In genomic region chr21:39022901-39023693, GRCh38 we compare ENCODE assay signal across 11 cellular contexts.
A peak's percentile ranks its signal among the peaks of the same experiment; 100 is the strongest.
DNase-seq lines count a peak whose midpoint lies in the region; ATAC-seq and TF ChIP-seq lines count a peak whose summit lies in the region.
"Had no signal": no experiment of that assay in that cellular context is flagged by ENCODE, and none has a peak within 500 bp of the region (broad histone marks: within the 10 kb centered on the region; RNA-seq: fewer than 3 reads in every experiment).

No MANE protein-coding gene starts in this region.

- peaks cover 7% of the 10 kb centered on the region for H3K9me3 Mint-ChIP-seq in mesothelial cell of epicardium

- H3K36me3 Mint-ChIP-seq in mesothelial cell of epicardium, result peaks cover 2% of the 10 kb centered on the region
- H3K36me3 Mint-ChIP-seq: activated naive CD8-positive, alpha-beta T cell treated with anti-CD3 and anti-CD28 coated beads, Interleukin-2, amount 10 ng/mL, durations not matched to agents 7 days and 5 days; CD8-positive, alpha-beta T cell had no signal

- H3K27ac Mint-ChIP-seq in mesothelial cell of epicardium, result peak overlapping the region; percentile 75
- H3K27ac Mint-ChIP-seq: activated naive CD8-positive, alpha-beta T cell treated with anti-CD3 and anti-CD28 coated beads, Interleukin-2, amount 10 ng/mL, durations not matched to agents 7 days and 5 days; CD8-positive, alpha-beta T cell had no signal

- no peaks in the 10 kb centered on the region for H3K27me3 Mint-ChIP-seq in mesothelial cell of epicardium (ENCODE audit: low read depth)

- CTCF ChIA-PET in AG04450 (lab: Charles Lee), result interaction anchor here (1.3 kb wide), 1 partner anchor 17 kb away, joined by 3 read pairs; no protein-coding TSS in a partner anchor

- H3K4me3 Mint-ChIP-seq in mesothelial cell of epicardium, result no peak overlapping the region
- H3K4me3 Mint-ChIP-seq: activated naive CD8-positive, alpha-beta T cell treated with anti-CD3 and anti-CD28 coated beads, Interleukin-2, amount 10 ng/mL, durations not matched to agents 7 days and 5 days; CD8-positive, alpha-beta T cell had no signal

- TF ChIP-seq CTCF in AG04450 (IDR thresholded peaks at IDR 0.05; ENCODE audit: low read depth, low read length) (peak; percentile 32), epithelial cell of esophagus (IDR thresholded peaks at IDR 0.05; ENCODE audit: insufficient read depth, low read depth, low read length, missing control alignments) (peak; percentile 13), mesothelial cell of epicardium (IDR thresholded peaks at IDR 0.05; ENCODE audit: unreplicated experiment) (no peak)

- POLR2A ChIA-PET in AG04450 (lab: Yijun Ruan, JAX), result no interaction called here

- DNase-seq in AG04450 (ENCODE audit: low read depth, low spot score) (no peak), NCI-H2196 treated with DMSO at 0.1 percent for 48 hours (lab: John Stamatoyannopoulos, UW; ENCODE audit: unreplicated experiment) (peak; percentile 87), epithelial cell of esophagus (ENCODE audit: low read depth) (no peak), mesothelial cell of epicardium (ENCODE audit: low spot score in 2 of 2, unreplicated experiment in 2 of 2) (no peak), NCI-H146 (lab: John Stamatoyannopoulos, UW) (no peak), NOMO-1 (lab: John Stamatoyannopoulos, UW; ENCODE audit: unreplicated experiment in 2 of 2) (no peak)
- DNase-seq in stimulated activated CD4-positive, alpha-beta T cell treated with anti-CD3 and anti-CD28 coated beads, Interleukin-4, amount 100 ng/mL, for 24 hours, result no peak
- DNase-seq: activated naive CD8-positive, alpha-beta T cell treated with anti-CD3 and anti-CD28 coated beads, Interleukin-2, amount 10 ng/mL, durations not matched to agents 7 days and 5 days; CD8-positive, alpha-beta T cell had no signal

- ATAC-seq in GM21825 (IDR thresholded peaks at IDR 0.05; ENCODE audit: unreplicated experiment), result no peak
- ATAC-seq: CD8-positive, alpha-beta T cell had no signal

- no peak overlapping the region for H3K27ac ChIP-seq in AG04450 (ENCODE audit: low read depth, low read length)

- H3K9me3 ChIP-seq in AG04450 (ENCODE audit: control insufficient read depth, insufficient read depth, low read length), result peaks cover 25% of the 10 kb centered on the region

- no peaks in the 10 kb centered on the region for H3K27me3 ChIP-seq in AG04450 (ENCODE audit: control insufficient read depth, insufficient read depth, low read length)

- peaks cover 22% of the 10 kb centered on the region for H3K4me1 Mint-ChIP-seq in mesothelial cell of epicardium
- H3K4me1 Mint-ChIP-seq: activated naive CD8-positive, alpha-beta T cell treated with anti-CD3 and anti-CD28 coated beads, Interleukin-2, amount 10 ng/mL, durations not matched to agents 7 days and 5 days had no signal

- no peak overlapping the region for H3K4me3 ChIP-seq in AG04450 (ENCODE audit: low read depth, low read length)
- H3K4me3 ChIP-seq in epithelial cell of esophagus (ENCODE audit: low read length), result no peak overlapping the region
- H3K4me3 ChIP-seq: smooth muscle cell had no signal
